8 cellular contexts compared by ENCODE assay signal in genomic region chr11:70191495-70192140, GRCh38. TPM values are rescaled to one million over a fixed set of nuclear protein-coding genes. Genes with fewer than 3 reads are reported as not detected.
DNase-seq lines count a peak whose midpoint lies in the region; ATAC-seq and TF ChIP-seq lines count a peak whose summit lies in the region.

No MANE protein-coding gene starts in this region.

- no peaks in the 10 kb centered on the region for H3K9me3 ChIP-seq in SJCRH30 (replicated peaks)

- DNase-seq in COLO668 (lab: John Stamatoyannopoulos, UW; ENCODE audit: unreplicated experiment) (peak; percentile 42), HL-60 (ENCODE audit: low read depth in 1 of 2, low spot score in 1 of 2) (peak in 1 of 2 experiments; percentile 63), SJCRH30 (peak; percentile 51 to 74), Right ventricle myocardium superior (peak; percentile 89), retina (peak; percentile 86)
- DNase-seq in activated naive CD4-positive, alpha-beta T cell treated with Interleukin-2 at 50 U/mL for 16 hours = peak; percentile 55

- ATAC-seq in Right ventricle myocardium superior (ENCODE audit: poor library complexity) = peak; percentile 96
- ATAC-seq in HG03196 (IDR thresholded peaks at IDR 0.05; ENCODE audit: unreplicated experiment) = no peak
- no peak for ATAC-seq in GM18861 (IDR thresholded peaks at IDR 0.05; ENCODE audit: unreplicated experiment)

- H3K36me3 ChIP-seq in SJCRH30 = no peaks in the 10 kb centered on the region

- no peak overlapping the region for H3K27ac ChIP-seq in HL-60 (replicated peaks)
- H3K27ac ChIP-seq in SJCRH30 = no peak overlapping the region

- intact Hi-C loops in Right ventricle myocardium superior (cut with DNase I) = loop anchor here (2.0 kb wide), 1 partner anchor 273 kb away; no protein-coding TSS in a partner anchor

- H3K27me3 ChIP-seq in HL-60 (ENCODE audit: insufficient read depth, poor library complexity, severe bottlenecking) (no peaks in the 10 kb centered on the region), SJCRH30 (no peaks in the 10 kb centered on the region)

- H3K4me3 ChIP-seq in HL-60 (replicated peaks; ENCODE audit: insufficient read depth, low read length) (no peak overlapping the region), SJCRH30 (no peak overlapping the region)

- H3K4me1 ChIP-seq in SJCRH30 = no peaks in the 10 kb centered on the region

- TF ChIP-seq CTCF in HL-60 (IDR thresholded peaks at IDR 0.05; ENCODE audit: insufficient read depth, low read length) = peak; percentile 49

RNA-seq across cellular contexts. Expression of gene FADD, which starts 11.5 kb away (rescaled TPM):
- total RNA-seq in SJCRH30 (2014; rRNA removed; shearing (Covaris generic)) = 17.7 and 17.9 TPM in 2 replicates
- 10.3 TPM for total RNA-seq in Right ventricle myocardium superior
